8 cellular contexts compared by ENCODE assay signal in the genomic region with DNA sequence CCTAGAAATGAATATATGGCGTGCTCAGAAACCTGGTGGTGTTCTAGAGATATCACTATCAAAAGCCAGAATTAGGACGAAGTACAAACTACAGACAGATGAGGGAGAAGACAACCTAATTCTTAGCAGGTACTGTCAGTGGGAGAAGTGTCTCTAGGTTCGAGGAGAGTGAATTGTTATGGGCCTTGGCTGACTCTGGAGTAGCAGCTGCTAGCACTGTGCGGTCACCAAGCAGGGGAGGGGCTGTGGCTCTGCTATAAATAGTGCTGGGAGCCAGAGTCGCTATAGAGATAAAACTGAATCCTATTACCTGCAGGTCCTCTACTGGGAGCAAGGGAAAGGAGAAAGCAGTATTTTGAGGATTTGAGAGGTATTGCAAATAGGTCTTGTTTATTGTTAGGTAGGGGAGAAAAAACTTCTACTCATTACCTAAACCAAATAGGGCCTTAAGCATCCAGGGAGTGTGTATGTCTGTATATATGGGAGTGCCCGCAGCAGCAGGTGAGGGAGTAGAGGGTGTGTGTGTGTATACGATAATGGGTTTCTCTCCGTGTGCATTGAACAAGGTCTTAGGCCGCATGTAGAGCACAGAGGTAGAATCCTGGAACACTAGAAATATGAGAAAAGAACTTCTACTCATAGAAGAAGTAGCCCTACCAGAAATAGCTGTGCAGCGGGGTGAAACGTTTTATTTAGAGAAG. TPM values are rescaled to one million over a fixed set of nuclear protein-coding genes. Genes with fewer than 3 reads are reported as not detected.
A peak's percentile ranks its signal among the peaks of the same experiment; 100 is the strongest.
DNase-seq lines count a peak whose midpoint lies in the region; ATAC-seq and TF ChIP-seq lines count a peak whose summit lies in the region.

No MANE protein-coding gene starts in this region.

- peak overlapping the region; percentile 78 for H3K4me3 ChIP-seq in OCI-LY7 (ENCODE audit: low read depth, low read length, poor library complexity, severe bottlenecking)

- peaks cover 24% of the 10 kb centered on the region; the same call in 1 of the 2 replicates for H4K20me1 ChIP-seq in OCI-LY7 (ENCODE audit: insufficient read depth, low read length)

- DNase-seq in Ammon's horn (ENCODE audit: low spot score) (peak; percentile 39), GM20000 (ENCODE audit: low spot score) (peak; percentile 49), OCI-LY7 (ENCODE audit: low spot score) (peak; percentile 43), left ventricle myocardium superior (peak; percentile 70), EL (no peak)
- no peak for DNase-seq in stimulated activated CD4-positive, alpha-beta T cell treated with anti-CD3 and anti-CD28 coated beads, Interleukin-4, amount 100 ng/mL, for 1 hour
- no peak for DNase-seq in activated CD4-positive, alpha-beta T cell treated with anti-CD3 and anti-CD28 coated beads for 4 hours

- POLR2A ChIA-PET in OCI-LY7 (lab: Charles Lee), result interaction anchor here (0.7 to 2.0 kb wide), 6 partner anchors 9 to 171 kb away, joined by 3 to 7 read pairs (median 3); partner anchors contain the start of gene ACP2

- H3K36me3 ChIP-seq in OCI-LY7 (ENCODE audit: insufficient read depth, low read length), result peaks cover 35% of the 10 kb centered on the region

- H3K4me1 ChIP-seq in OCI-LY7 (ENCODE audit: insufficient read depth, low read length, poor library complexity, severe bottlenecking), result peaks cover 40% of the 10 kb centered on the region

- intact Hi-C loops in OCI-LY7 (cut with micrococcal nuclease; ENCODE audit: unreplicated experiment) (loop anchor here (5.0 kb wide), 3 partner anchors 100 to 580 kb away; no protein-coding TSS in a partner anchor), left ventricle myocardium superior (cut with micrococcal nuclease) (no loop called here)

- TF ChIP-seq CTCF in GM20000 (IDR thresholded peaks at IDR 0.05; ENCODE audit: extremely low read depth, missing control alignments) (no peak), OCI-LY7 (conservative IDR thresholded peaks at IDR 0.05; ENCODE audit: low read length) (no peak)

- peak overlapping the region; percentile 27 for H3K27ac ChIP-seq in OCI-LY7 (ENCODE audit: low read depth, low read length, poor library complexity, severe bottlenecking)

- H3K9me2 ChIP-seq in OCI-LY7 (ENCODE audit: insufficient read depth, low read length), result no peaks in the 10 kb centered on the region

- no peak overlapping the region for H2AFZ ChIP-seq in OCI-LY7 (ENCODE audit: low read length)

- no TSS peak for BruUV-seq in OCI-LY7 (replicated peaks; lab: Mats Ljungman, UMichigan)

- peak overlapping the region; percentile 86 for H3K4me2 ChIP-seq in OCI-LY7 (ENCODE audit: low read length)

- peaks cover 41% of the 10 kb centered on the region for H3K79me2 ChIP-seq in OCI-LY7 (ENCODE audit: insufficient read depth, low read depth, low read length)

- ATAC-seq in left ventricle myocardium superior, result peak; percentile 50
- ATAC-seq in GM18868 (IDR thresholded peaks at IDR 0.05; ENCODE audit: unreplicated experiment), result no peak

- no peaks in the 10 kb centered on the region for H3K9me3 ChIP-seq in OCI-LY7 (ENCODE audit: low read length)

- CTCF ChIA-PET in OCI-LY7 (lab: Charles Lee; ENCODE audit: unreplicated experiment), result interaction anchor here (1.8 kb wide), 1 partner anchor 139 kb away, joined by 6 read pairs; no protein-coding TSS in a partner anchor

RNA-seq across cellular contexts. Expression of gene MADD, which starts 2.2 kb away (rescaled TPM):
- 32.1 and 36.6 TPM in 2 replicates for total RNA-seq in OCI-LY7 (2014; rRNA removed; shearing (Covaris generic))
- total RNA-seq in OCI-LY7 (2022) (47.8 and 48.8 TPM in 2 replicates), left ventricle myocardium superior (46.4 TPM)

RNA-seq across cellular contexts. Expression of gene NR1H3, which starts 14.3 kb away (rescaled TPM):
- 6.2 and 7.7 TPM in 2 replicates for total RNA-seq in OCI-LY7 (2014; rRNA removed; shearing (Covaris generic))
- 14.4 and 14.7 TPM in 2 replicates for total RNA-seq in OCI-LY7 (2022)
- 15.6 TPM for total RNA-seq in left ventricle myocardium superior

RNA-seq across cellular contexts. Expression of gene ACP2, which starts 23.5 kb away (rescaled TPM):
- 24.5 TPM in 2 replicates for total RNA-seq in OCI-LY7 (2014; rRNA removed; shearing (Covaris generic))
- 24.2 and 26.5 TPM in 2 replicates for total RNA-seq in OCI-LY7 (2022)
- total RNA-seq in left ventricle myocardium superior, result 20.3 TPM

RNA-seq across cellular contexts. Expression of gene DDB2, which starts 57.3 kb away (rescaled TPM):
- 15.6 and 19.9 TPM in 2 replicates for total RNA-seq in OCI-LY7 (2014; rRNA removed; shearing (Covaris generic))
- total RNA-seq in OCI-LY7 (2022) (36.0 and 39.4 TPM in 2 replicates), left ventricle myocardium superior (9.5 TPM)

Comparison
In these comparisons a context has a peak if more than half of its experiments do, and no peak if none do; other contexts are left out.
1. DNase-seq: peak in Ammon's horn (single experiment), GM20000 (single experiment), OCI-LY7 (single experiment) and left ventricle myocardium superior (single experiment); none in stimulated activated CD4-positive, alpha-beta T cell treated with anti-CD3 and anti-CD28 coated beads, Interleukin-4, amount 100 ng/mL, for 1 hour (single experiment), EL (single experiment) and activated CD4-positive, alpha-beta T cell treated with anti-CD3 and anti-CD28 coated beads for 4 hours (0 of 2).